In genomic region chr4:89316931-89317366, GRCh38 we compare ENCODE assay signal across 9 cellular contexts. TPM values are rescaled to one million over a fixed set of nuclear protein-coding genes. Genes with fewer than 3 reads are reported as not detected.
A peak's percentile ranks its signal among the peaks of the same experiment; 100 is the strongest.
DNase-seq lines count a peak whose midpoint lies in the region; ATAC-seq and TF ChIP-seq lines count a peak whose summit lies in the region.
"Had no signal": no experiment of that assay in that cellular context is flagged by ENCODE, and none has a peak within 500 bp of the region (broad histone marks: within the 10 kb centered on the region; RNA-seq: fewer than 3 reads in every experiment).

No MANE protein-coding gene starts in this region.

- CTCF ChIA-PET in activated CD8-positive, alpha-beta T cell treated with anti-CD3 and anti-CD28 coated beads for 36 hours (lab: Charles Lee), result interaction anchor here (1.0 to 2.6 kb wide), 5 partner anchors 9 to 118 kb away, joined by 3 to 7 read pairs (median 4); partner anchors contain the start of gene GPRIN3
- CTCF ChIA-PET in GM10248 (lab: Yijun Ruan, JAX), result interaction anchor here (1.3 kb wide), 1 partner anchor 9 kb away, joined by 4 read pairs; no protein-coding TSS in a partner anchor

- no peak overlapping the region for H4K91ac ChIP-seq in mesenchymal stem cell (ENCODE audit: low read length)

- H3K27ac ChIP-seq in mesenchymal stem cell (ENCODE audit: low read length, poor library complexity, severe bottlenecking), result no peak overlapping the region
- H3K27ac ChIP-seq in tibial artery, result no peak overlapping the region
- H3K27ac ChIP-seq in gastrocnemius medialis, result no peak overlapping the region
- H3K27ac ChIP-seq: uterus had no signal

- H3K4me3 ChIP-seq in mesenchymal stem cell (ENCODE audit: insufficient read depth in 1 of 2, low read depth in 1 of 2, low read length in 2 of 2) (no peak overlapping the region), tibial artery (no peak overlapping the region), gastrocnemius medialis (no peak overlapping the region)
- H3K4me3 ChIP-seq: uterus had no signal

- H3K9ac ChIP-seq in mesenchymal stem cell (ENCODE audit: low read length), result no peak overlapping the region

- H3K4ac ChIP-seq in mesenchymal stem cell (ENCODE audit: low read depth in 1 of 2, low read length in 2 of 2), result no peak overlapping the region

- H2AFZ ChIP-seq in mesenchymal stem cell (ENCODE audit: low read depth, low read length), result no peak overlapping the region

- no peaks in the 10 kb centered on the region for H3K36me3 Mint-ChIP-seq in activated CD8-positive, alpha-beta T cell treated with anti-CD3 and anti-CD28 coated beads for 36 hours (ENCODE audit: low read depth)

- in situ Hi-C loops in gastrocnemius medialis (cut with MboI; ENCODE audit: low sequenced_read_pairs in 4 of 4), result no loop called here

- H2BK15ac ChIP-seq in mesenchymal stem cell (ENCODE audit: low read depth, poor library complexity, severe bottlenecking), result no peak overlapping the region

- no peaks in the 10 kb centered on the region for H3K79me1 ChIP-seq in mesenchymal stem cell (replicated peaks; ENCODE audit: low read length, poor library complexity, severe bottlenecking)

- H2BK5ac ChIP-seq in mesenchymal stem cell (ENCODE audit: low read depth, low read length, poor library complexity, severe bottlenecking), result no peak overlapping the region

- intact Hi-C loops in activated CD8-positive, alpha-beta T cell treated with anti-CD3 and anti-CD28 coated beads for 36 hours (cut with micrococcal nuclease), result no loop called here
- intact Hi-C loops in tibial artery (cut with DNase I; ENCODE audit: low total_unique reads) (no loop called here), gastrocnemius medialis (cut with DNase I; ENCODE audit: low total_unique reads) (no loop called here)

- H2AK5ac ChIP-seq in mesenchymal stem cell (ENCODE audit: low read length, severe bottlenecking), result no peak overlapping the region

- no peak overlapping the region for H3K18ac ChIP-seq in mesenchymal stem cell (ENCODE audit: low read depth in 1 of 2, low read length in 2 of 2)

- no peak overlapping the region for H3K4me2 ChIP-seq in mesenchymal stem cell (ENCODE audit: low read length, poor library complexity, severe bottlenecking)

- H3K9me3 ChIP-seq in mesenchymal stem cell (ENCODE audit: control insufficient read depth, low read length), result no peaks in the 10 kb centered on the region
- no peaks in the 10 kb centered on the region for H3K9me3 ChIP-seq in tibial artery
- no peaks in the 10 kb centered on the region for H3K9me3 ChIP-seq in gastrocnemius medialis
- H3K9me3 ChIP-seq: uterus had no signal

- TF ChIP-seq POLR2A in gastrocnemius medialis (IDR thresholded peaks at IDR 0.05), result no peak

- TF ChIP-seq CTCF in activated CD8-positive, alpha-beta T cell treated with anti-CD3 and anti-CD28 coated beads for 36 hours (IDR thresholded peaks at IDR 0.05), result no peak
- TF ChIP-seq CTCF in tibial artery (IDR thresholded peaks at IDR 0.05), result no peak
- TF ChIP-seq CTCF in gastrocnemius medialis (IDR thresholded peaks at IDR 0.05 in 4 of 5, conservative IDR thresholded peaks at IDR 0.05 in 1 of 5), result no peak
- TF ChIP-seq CTCF in GM10248 (IDR thresholded peaks at IDR 0.05; ENCODE audit: control extremely low read depth, extremely low read depth, low read depth, missing control alignments), result no peak

- no peak overlapping the region for H3K23ac ChIP-seq in mesenchymal stem cell (ENCODE audit: low read length in 2 of 2)

- H3K36me3 ChIP-seq in mesenchymal stem cell (ENCODE audit: control insufficient read depth in 1 of 2, insufficient read depth in 2 of 2, low read depth in 1 of 2, low read length in 2 of 2) (no peaks in the 10 kb centered on the region), tibial artery (no peaks in the 10 kb centered on the region), gastrocnemius medialis (no peaks in the 10 kb centered on the region)
- H3K36me3 ChIP-seq: uterus had no signal

- H3K4me3 Mint-ChIP-seq in activated CD8-positive, alpha-beta T cell treated with anti-CD3 and anti-CD28 coated beads for 36 hours, result peak overlapping the region; percentile 28

- H3K4me1 ChIP-seq in mesenchymal stem cell (ENCODE audit: control insufficient read depth, insufficient read depth, low read depth, low read length) (no peaks in the 10 kb centered on the region), tibial artery (no peaks in the 10 kb centered on the region), gastrocnemius medialis (no peaks in the 10 kb centered on the region)
- H3K4me1 ChIP-seq: uterus had no signal

- H3K9me3 Mint-ChIP-seq in activated CD8-positive, alpha-beta T cell treated with anti-CD3 and anti-CD28 coated beads for 36 hours, result no peaks in the 10 kb centered on the region

- H3K27me3 ChIP-seq in mesenchymal stem cell (ENCODE audit: control insufficient read depth in 1 of 2, insufficient read depth in 1 of 2, low read length in 2 of 2) (no peaks in the 10 kb centered on the region), tibial artery (no peaks in the 10 kb centered on the region), gastrocnemius medialis (no peaks in the 10 kb centered on the region)
- H3K27me3 ChIP-seq: uterus had no signal

- ATAC-seq in activated CD8-positive, alpha-beta T cell treated with anti-CD3 and anti-CD28 coated beads for 36 hours, result peak; percentile 88
- ATAC-seq in gastrocnemius medialis, result no peak

- no peak overlapping the region for H2BK120ac ChIP-seq in mesenchymal stem cell (ENCODE audit: low read depth, low read length)

- H3K4me1 Mint-ChIP-seq in activated CD8-positive, alpha-beta T cell treated with anti-CD3 and anti-CD28 coated beads for 36 hours (ENCODE audit: low read depth), result peaks cover 36% of the 10 kb centered on the region

- peak; percentile 33 for DNase-seq in GF-D8 (lab: John Stamatoyannopoulos, UW)
- peak; percentile 43 for DNase-seq in HS-5 (ENCODE audit: low read depth)
- peak; percentile 42 for DNase-seq in activated CD8-positive, alpha-beta T cell treated with anti-CD3 and anti-CD28 coated beads for 36 hours
- DNase-seq in mesenchymal stem cell, result peak; percentile 73
- DNase-seq in tibial artery, result no peak
- DNase-seq in gastrocnemius medialis, result no peak
- no peak for DNase-seq in COR-L47 (lab: John Stamatoyannopoulos, UW)
- DNase-seq in GM10248 (ENCODE audit: extremely low spot score), result no peak
- DNase-seq: uterus had no signal

- peak overlapping the region; percentile 86 for H3K27ac Mint-ChIP-seq in activated CD8-positive, alpha-beta T cell treated with anti-CD3 and anti-CD28 coated beads for 36 hours

- H2BK12ac ChIP-seq in mesenchymal stem cell (ENCODE audit: low read length in 2 of 2), result no peak overlapping the region

- H3K14ac ChIP-seq in mesenchymal stem cell (ENCODE audit: low read length in 2 of 2), result no peak overlapping the region

- 3% methylated on average over 1 of the region's 3 CpGs for WGBS in mesenchymal stem cell

- H4K8ac ChIP-seq in mesenchymal stem cell (ENCODE audit: low read length), result no peak overlapping the region

- POLR2A ChIA-PET in activated CD8-positive, alpha-beta T cell treated with anti-CD3 and anti-CD28 coated beads for 36 hours (lab: Charles Lee), result interaction anchor here (0.8 to 3.5 kb wide), 5 partner anchors 9 to 34 kb away, joined by 3 to 13 read pairs (median 5); partner anchors contain the start of gene GPRIN3
- POLR2A ChIA-PET in GM10248 (lab: Yijun Ruan, JAX), result no interaction called here

- no peaks in the 10 kb centered on the region for H3K27me3 Mint-ChIP-seq in activated CD8-positive, alpha-beta T cell treated with anti-CD3 and anti-CD28 coated beads for 36 hours

RNA-seq across cellular contexts. Expression of gene GPRIN3, which starts 9.3 kb away (rescaled TPM):
- 10 to 100 TPM; 10.6 to 11.8 TPM for total RNA-seq in activated CD8-positive, alpha-beta T cell treated with anti-CD3 and anti-CD28 coated beads for 36 hours
- polyA plus RNA-seq in mesenchymal stem cell (2013, experiment 1 of 2), result 1.5 TPM
- polyA plus RNA-seq in mesenchymal stem cell (2013, experiment 2 of 2), result 1.5 TPM
- 1 to 10 TPM; 1.2 to 3.1 (median 1.8) TPM for total RNA-seq in gastrocnemius medialis

Comparison
In these comparisons a context has a peak if more than half of its experiments do, and no peak if none do; other contexts are left out.
1. DNase-seq: peak in GF-D8 (single experiment), HS-5 (single experiment), activated CD8-positive, alpha-beta T cell treated with anti-CD3 and anti-CD28 coated beads for 36 hours (single experiment) and mesenchymal stem cell (single experiment); none in tibial artery (0 of 2), gastrocnemius medialis (0 of 2), COR-L47 (single experiment) and GM10248 (single experiment).